18 cellular contexts compared by ENCODE assay signal in genomic region chr12:63450821-63451220, GRCh38.
"Had no signal": no experiment of that assay in that cellular context is flagged by ENCODE, and none has a peak within 500 bp of the region (broad histone marks: within the 10 kb centered on the region; RNA-seq: fewer than 3 reads in every experiment).

No MANE protein-coding gene starts in this region.

- H3K27me3 Mint-ChIP-seq: activated CD4-positive, alpha-beta memory T cell treated with anti-CD3 and anti-CD28 coated beads for 36 hours; stimulated activated naive B cell treated with anti-CD40 and anti-IgM and Interleukin-4, amounts not matched to agents 10 μg/mL and 1 μg/mL and 100 μg/mL, for 72 hours had no signal

- H3K27ac Mint-ChIP-seq: activated CD4-positive, alpha-beta memory T cell treated with anti-CD3 and anti-CD28 coated beads for 36 hours; activated naive CD4-positive, alpha-beta T cell treated with anti-CD3 and anti-CD28 coated beads, Interleukin-2, amount 50 U/mL, for 72 hours; activated T-helper 1 cell treated with anti-CD3 and anti-CD28 coated beads, Interleukin-12 subunit alpha, Interleukin-12 subunit beta, Interleukin-2, Interleukin-4 antibody, amounts not matched to agents 30 ng/mL and 10 ng/mL and 1 ng/mL, durations not matched to agents 14 hours and 24 hours and 36 hours; nephron; stimulated activated naive B cell treated with anti-CD40 and anti-IgM and Interleukin-4, amounts not matched to agents 10 μg/mL and 1 μg/mL and 100 μg/mL, for 72 hours had no signal

- H3K27ac ChIP-seq: adrenal gland, breast epithelium, gastrocnemius medialis, heart right ventricle, lower lobe of right lung, spleen, thoracic aorta, upper lobe of left lung had no signal

- H3K9me3 Mint-ChIP-seq: activated naive CD4-positive, alpha-beta T cell treated with anti-CD3 and anti-CD28 coated beads, Interleukin-2, amount 50 U/mL, for 72 hours; activated T-helper 1 cell treated with anti-CD3 and anti-CD28 coated beads, Interleukin-12 subunit alpha, Interleukin-12 subunit beta, Interleukin-2, Interleukin-4 antibody, amounts not matched to agents 30 ng/mL and 10 ng/mL and 1 ng/mL, durations not matched to agents 14 hours and 24 hours and 36 hours; nephron; stimulated activated naive B cell treated with anti-CD40 and anti-IgM and Interleukin-4, amounts not matched to agents 10 μg/mL and 1 μg/mL and 100 μg/mL, for 72 hours had no signal

- H3K4me1 Mint-ChIP-seq: nephron; stimulated activated naive B cell treated with anti-CD40 and anti-IgM and Interleukin-4, amounts not matched to agents 10 μg/mL and 1 μg/mL and 100 μg/mL, for 72 hours had no signal

- DNase-seq: activated CD4-positive, alpha-beta memory T cell treated with anti-CD3 and anti-CD28 coated beads for 36 hours; activated gamma-delta T cell treated with Interleukin-2 at 50 U/mL for 16 hours; activated T-cell treated with anti-CD3 and anti-CD28 coated beads for 4 hours; adrenal gland; cortex of kidney; gastrocnemius medialis; heart right ventricle; left cardiac atrium; lower lobe of right lung; nucleus accumbens; spleen; stimulated activated naive B cell treated with anti-CD40 and anti-IgM and Interleukin-4, amounts not matched to agents 10 μg/mL and 1 μg/mL and 100 μg/mL, for 72 hours; upper lobe of left lung had no signal

- H3K27me3 ChIP-seq: adrenal gland, breast epithelium, gastrocnemius medialis, heart right ventricle, spleen, upper lobe of left lung had no signal

- H3K36me3 Mint-ChIP-seq: activated CD4-positive, alpha-beta memory T cell treated with anti-CD3 and anti-CD28 coated beads for 36 hours; activated naive CD4-positive, alpha-beta T cell treated with anti-CD3 and anti-CD28 coated beads, Interleukin-2, amount 50 U/mL, for 72 hours; stimulated activated naive B cell treated with anti-CD40 and anti-IgM and Interleukin-4, amounts not matched to agents 10 μg/mL and 1 μg/mL and 100 μg/mL, for 72 hours had no signal

- H3K9me3 ChIP-seq: adrenal gland, breast epithelium, gastrocnemius medialis, heart right ventricle, lower lobe of right lung, spleen, thoracic aorta, upper lobe of left lung had no signal

- H3K4me3 Mint-ChIP-seq: activated CD4-positive, alpha-beta memory T cell treated with anti-CD3 and anti-CD28 coated beads for 36 hours; activated T-helper 1 cell treated with anti-CD3 and anti-CD28 coated beads, Interleukin-12 subunit alpha, Interleukin-12 subunit beta, Interleukin-2, Interleukin-4 antibody, amounts not matched to agents 30 ng/mL and 10 ng/mL and 1 ng/mL, durations not matched to agents 14 hours and 24 hours and 36 hours; nephron; stimulated activated naive B cell treated with anti-CD40 and anti-IgM and Interleukin-4, amounts not matched to agents 10 μg/mL and 1 μg/mL and 100 μg/mL, for 72 hours had no signal

- H3K36me3 ChIP-seq: adrenal gland, breast epithelium, gastrocnemius medialis, heart right ventricle, lower lobe of right lung, spleen, thoracic aorta, upper lobe of left lung had no signal

- H3K4me3 ChIP-seq: adrenal gland, breast epithelium, gastrocnemius medialis, heart right ventricle, lower lobe of right lung, spleen, thoracic aorta, upper lobe of left lung had no signal

- ATAC-seq: activated naive CD4-positive, alpha-beta T cell treated with anti-CD3 and anti-CD28 coated beads, Interleukin-2, amount 50 U/mL, for 72 hours; gastrocnemius medialis; heart right ventricle; left cardiac atrium; lower lobe of right lung; stimulated activated naive B cell treated with anti-CD40 and anti-IgM and Interleukin-4, amounts not matched to agents 10 μg/mL and 1 μg/mL and 100 μg/mL, for 72 hours had no signal

- H3K4me1 ChIP-seq: adrenal gland, breast epithelium, gastrocnemius medialis, heart right ventricle, lower lobe of right lung, spleen, upper lobe of left lung had no signal
